Comparison of ENCODE assay signal across 15 cellular contexts in genomic region chr4:101086801-101087586, GRCh38.
DNase-seq lines count a peak whose midpoint lies in the region; ATAC-seq, FAIRE-seq and TF ChIP-seq lines count a peak whose summit lies in the region.
"Had no signal": no experiment of that assay in that cellular context is flagged by ENCODE, and none has a peak within 500 bp of the region (broad histone marks: within the 10 kb centered on the region; RNA-seq: fewer than 3 reads in every experiment).

No MANE protein-coding gene starts in this region.

- H3K36me3 ChIP-seq in BE2C (peaks cover 2% of the 10 kb centered on the region), GM12878 (ENCODE audit: control insufficient read depth in 2 of 2, insufficient read depth in 2 of 2, low read length in 1 of 2) (no peaks in the 10 kb centered on the region), keratinocyte (ENCODE audit: control insufficient read depth in 2 of 2, extremely low read depth in 1 of 2, insufficient read depth in 2 of 2, low read length in 2 of 2) (peaks cover 0 to 1% of the 10 kb centered on the region in 2 experiments)

- FAIRE-seq in GM12878 (lab: Jason Lieb, UNC), result no peak
- FAIRE-seq in keratinocyte (lab: Jason Lieb, UNC), result peak; percentile 60
- FAIRE-seq: colon, islet of Langerhans had no signal

- CTCF ChIA-PET in GM12878 (lab: Yijun Ruan, JAX), result no interaction called here

- SMC1A ChIA-PET in GM12878 (lab: Charles Lee; ENCODE audit: uncharacterized antibody, unreplicated experiment), result interaction anchor here (0.7 to 1.5 kb wide), 6 partner anchors 8 to 49 kb away, joined by 3 to 4 read pairs (median 3); no protein-coding TSS in a partner anchor

- peaks cover 28% of the 10 kb centered on the region for H3K36me3 Mint-ChIP-seq in activated T-cell treated with anti-CD3 and anti-CD28 coated beads, Interleukin-2, amount 50 U/mL, for 4 hours (ENCODE audit: insufficient read depth)

- no peaks in the 10 kb centered on the region for H3K27me3 ChIP-seq in BE2C
- no peaks in the 10 kb centered on the region for H3K27me3 ChIP-seq in GM12878 (replicated peaks in 1 of 2; ENCODE audit: control insufficient read depth in 2 of 2, insufficient read depth in 2 of 2, low read length in 1 of 2)
- H3K27me3 ChIP-seq in keratinocyte (ENCODE audit: control insufficient read depth, extremely low read depth, insufficient read depth, low read length), result no peaks in the 10 kb centered on the region

- RAD21 ChIA-PET in GM12878 (lab: Charles Lee; ENCODE audit: unreplicated experiment), result no interaction called here

- H3K9me3 Mint-ChIP-seq in activated T-cell treated with anti-CD3 and anti-CD28 coated beads, Interleukin-2, amount 50 U/mL, for 4 hours, result no peaks in the 10 kb centered on the region
- H3K9me3 Mint-ChIP-seq: stimulated activated effector memory CD8-positive, alpha-beta T cell treated with anti-CD3 and anti-CD28 coated beads, Interleukin-12 subunit alpha, Interleukin-12 subunit beta, amount 100 ng/mL, for 72 hours had no signal

- H3K9me3 ChIP-seq in BE2C (no peaks in the 10 kb centered on the region), GM12878 (replicated peaks; ENCODE audit: control insufficient read depth, insufficient read depth, low read length) (no peaks in the 10 kb centered on the region), keratinocyte (ENCODE audit: control insufficient read depth, low read depth, low read length) (no peaks in the 10 kb centered on the region)

- TF ChIP-seq RAD21 in GM12878 (IDR thresholded peaks at IDR 0.05; ENCODE audit: insufficient read depth, low read depth, low read length), result no peak

- no peaks in the 10 kb centered on the region for H3K79me2 ChIP-seq in GM12878 (ENCODE audit: control insufficient read depth, insufficient read depth, low read length)
- H3K79me2 ChIP-seq in keratinocyte (ENCODE audit: control insufficient read depth, insufficient read depth, low read length), result no peaks in the 10 kb centered on the region

- no peaks in the 10 kb centered on the region for H3K9me1 ChIP-seq in keratinocyte (ENCODE audit: control insufficient read depth, extremely low read depth, insufficient read depth, low read length)

- TF ChIP-seq EP300 in GM12878 (IDR thresholded peaks at IDR 0.05; ENCODE audit: borderline replicate concordance in 1 of 2, control insufficient read depth in 1 of 2, low read depth in 2 of 2, low read length in 2 of 2), result no peak

- no peak for TF ChIP-seq POLR2A in GM12878 (IDR thresholded peaks at IDR 0.05; ENCODE audit: low read depth, low read length)

- 75% methylated on average over 1 of the region's 1 CpG for WGBS in GM12878 (ENCODE audit: insufficient coverage, insufficient replicate concordance, low lambda C conversion rate, missing lambda C conversion rate)

- ATAC-seq in GM12878 (peak; percentile 26; the same call in 2 of the 3 replicates), GM18858 (IDR thresholded peaks at IDR 0.05; ENCODE audit: unreplicated experiment) (no peak), omental fat pad (ENCODE audit: low FRiP score) (no peak)
- ATAC-seq in activated T-cell treated with anti-CD3 and anti-CD28 coated beads, Interleukin-2, amount 50 U/mL, for 4 hours, result no peak
- ATAC-seq: stimulated activated effector memory CD8-positive, alpha-beta T cell treated with anti-CD3 and anti-CD28 coated beads, Interleukin-12 subunit alpha, Interleukin-12 subunit beta, amount 100 ng/mL, for 72 hours had no signal

- H3K9ac ChIP-seq in GM12878 (ENCODE audit: control insufficient read depth, insufficient read depth, low read length) (no peak overlapping the region), keratinocyte (ENCODE audit: control insufficient read depth, extremely low read depth, insufficient read depth, low read length) (no peak overlapping the region)

- peaks cover 5% of the 10 kb centered on the region for H3K4me1 ChIP-seq in BE2C
- peaks cover 14% of the 10 kb centered on the region for H3K4me1 ChIP-seq in GM12878 (ENCODE audit: control insufficient read depth, insufficient read depth, low read length)
- H3K4me1 ChIP-seq in keratinocyte (ENCODE audit: control insufficient read depth, extremely low read depth, insufficient read depth, low read length), result no peaks in the 10 kb centered on the region

- H3K4me3 ChIP-seq in BE2C (ENCODE audit: low read depth, low read length), result no peak overlapping the region
- H3K4me3 ChIP-seq in GM12878, result no peak overlapping the region
- H3K4me3 ChIP-seq in keratinocyte (ENCODE audit: control insufficient read depth in 2 of 3, extremely low read depth in 1 of 3, insufficient read depth in 2 of 3, low read depth in 1 of 3, low read length in 3 of 3), result no peak overlapping the region

- no peak overlapping the region for H3K4me2 ChIP-seq in GM12878 (ENCODE audit: control insufficient read depth, insufficient read depth)
- H3K4me2 ChIP-seq in keratinocyte (ENCODE audit: control insufficient read depth, extremely low read depth, insufficient read depth, low read depth, low read length), result no peak overlapping the region

- H2AFZ ChIP-seq in GM12878 (ENCODE audit: control insufficient read depth, low read depth, low read length) (no peak overlapping the region), keratinocyte (ENCODE audit: control insufficient read depth, low read length) (no peak overlapping the region)

- H3K4me3 Mint-ChIP-seq in activated T-cell treated with anti-CD3 and anti-CD28 coated beads, Interleukin-2, amount 50 U/mL, for 4 hours, result no peak overlapping the region
- H3K4me3 Mint-ChIP-seq: stimulated activated effector memory CD8-positive, alpha-beta T cell treated with anti-CD3 and anti-CD28 coated beads, Interleukin-12 subunit alpha, Interleukin-12 subunit beta, amount 100 ng/mL, for 72 hours had no signal

- H3K27ac ChIP-seq in GM12878 (ENCODE audit: control insufficient read depth, insufficient read depth), result no peak overlapping the region
- no peak overlapping the region for H3K27ac ChIP-seq in keratinocyte (ENCODE audit: control insufficient read depth, insufficient read depth, low read length)

- H4K20me1 ChIP-seq in GM12878 (ENCODE audit: control insufficient read depth, insufficient read depth) (no peaks in the 10 kb centered on the region), keratinocyte (ENCODE audit: control insufficient read depth, extremely low read depth, insufficient read depth, low read length) (no peaks in the 10 kb centered on the region)

- peaks cover 8% of the 10 kb centered on the region for H3K4me1 Mint-ChIP-seq in activated T-cell treated with anti-CD3 and anti-CD28 coated beads, Interleukin-2, amount 50 U/mL, for 4 hours (ENCODE audit: low read depth)

- peak; percentile 15 for DNase-seq in BE2C
- peak; percentile 16 for DNase-seq in HT-29 (ENCODE audit: low spot score)
- DNase-seq in GM12878 (ENCODE audit: low read depth, low spot score), result no peak
- no peak for DNase-seq in keratinocyte (ENCODE audit: low read depth, low spot score)
- DNase-seq in omental fat pad (ENCODE audit: low spot score), result no peak
- no peak for DNase-seq in activated T-cell treated with anti-CD3 and anti-CD28 coated beads, Interleukin-2, amount 50 U/mL, for 4 hours
- DNase-seq in NCI-H2029 treated with DMSO at 0.1 percent for 48 hours (lab: John Stamatoyannopoulos, UW), result no peak
- DNase-seq: activated CD8-positive, alpha-beta memory T cell treated with anti-CD3 and anti-CD28 coated beads, Interleukin-2, amount 50 U/mL, for 4 hours; foreskin melanocyte; NCI-H1417 treated with DMSO at 0.1 percent for 48 hours; SIG-M5 had no signal

- POLR2A ChIA-PET in GM12878 (lab: Charles Lee), result no interaction called here

- H3K27me3 Mint-ChIP-seq in activated T-cell treated with anti-CD3 and anti-CD28 coated beads, Interleukin-2, amount 50 U/mL, for 4 hours (ENCODE audit: low read depth), result no peaks in the 10 kb centered on the region

- peak; percentile 38 for TF ChIP-seq CTCF in BE2C (IDR thresholded peaks at IDR 0.05; ENCODE audit: low read depth, low read length)
- peak in 2 of 3 experiments; percentile 8 to 16; a peak in 1 of 6 replicates for TF ChIP-seq CTCF in GM12878 (IDR thresholded peaks at IDR 0.05 in 2 of 3, conservative IDR thresholded peaks at IDR 0.05 in 1 of 3; ENCODE audit: control insufficient read depth in 2 of 3, extremely low read depth in 1 of 3, insufficient read depth in 1 of 3, low read depth in 3 of 3, low read length in 3 of 3)
- TF ChIP-seq CTCF in keratinocyte (optimal IDR thresholded peaks at IDR 0.05 in 1 of 3, IDR thresholded peaks at IDR 0.05 in 1 of 3, conservative IDR thresholded peaks at IDR 0.05 in 1 of 3; ENCODE audit: extremely low read depth in 1 of 3, insufficient read depth in 2 of 3, low read length in 3 of 3), result peak; percentile 13 to 19 (median 14)
- TF ChIP-seq CTCF in omental fat pad (IDR thresholded peaks at IDR 0.05), result no peak

- BruUV-seq in GM12878 (replicated peaks; lab: Mats Ljungman, UMichigan), result no TSS peak

- intact Hi-C loops in GM12878 (cut with micrococcal nuclease; ENCODE audit: unreplicated experiment), result no loop called here

- in situ Hi-C loops in GM12878 (cut with MboI), result no loop called here

- dilution Hi-C loops in keratinocyte (cut with MboI; ENCODE audit: extremely low pct_ligation_motif_present, low sequenced_read_pairs), result no loop called here

TF ChIP-seq in GM12878, 131 proteins besides CTCF, POLR2A, EP300 and RAD21 (continues in another document):
- no peak for TF ChIP-seq IKZF1 (conservative IDR thresholded peaks at IDR 0.05)
- no peak for TF ChIP-seq BRCA1 (IDR thresholded peaks at IDR 0.05; ENCODE audit: low read depth, low read length)
- no peak for TF ChIP-seq RAD51 (IDR thresholded peaks at IDR 0.05)
- TF ChIP-seq ZZZ3 (IDR thresholded peaks at IDR 0.05; ENCODE audit: control insufficient read depth, insufficient read length, low read depth), result no peak
- no peak for TF ChIP-seq NR2F1 (conservative IDR thresholded peaks at IDR 0.05)
- TF ChIP-seq NR2C2 (IDR thresholded peaks at IDR 0.05; ENCODE audit: borderline replicate concordance, control insufficient read depth, insufficient read length, low read depth), result no peak
- TF ChIP-seq YY1 (IDR thresholded peaks at IDR 0.05; ENCODE audit: low read depth, low read length), result no peak
- no peak for TF ChIP-seq NFXL1 (IDR thresholded peaks at IDR 0.05; ENCODE audit: borderline replicate concordance)

Comparison
In these comparisons a context has a peak if more than half of its experiments do, and no peak if none do; other contexts are left out.
1. DNase-seq: peak in BE2C (single experiment) and HT-29 (single experiment); none in GM12878 (single experiment), keratinocyte (single experiment), omental fat pad (single experiment), activated T-cell treated with anti-CD3 and anti-CD28 coated beads, Interleukin-2, amount 50 U/mL, for 4 hours (single experiment) and NCI-H2029 treated with DMSO at 0.1 percent for 48 hours (single experiment).
2. CTCF ChIP-seq: peak in BE2C (single experiment), GM12878 (2 of 3) and keratinocyte (3 of 3); none in omental fat pad (0 of 3).